ENCODE assay signal across 1 cellular context in genomic region chr21:42677339-42678117, GRCh38.
TF ChIP-seq lines count a peak whose summit lies in the region.

No MANE protein-coding gene starts in this region.

TF ChIP-seq in IMR-90, 13 proteins besides CTCF, POLR2A, EP300 and RAD21 (continued from another document):
- TF ChIP-seq CHD1 (IDR thresholded peaks at IDR 0.05; ENCODE audit: low read depth, low read length), result no peak
- TF ChIP-seq NFE2L2 (IDR thresholded peaks at IDR 0.05; ENCODE audit: low read depth, low read length), result no peak
- no peak for TF ChIP-seq SMC3 (IDR thresholded peaks at IDR 0.05; ENCODE audit: low read depth, low read length)
- no peak for TF ChIP-seq USF2 (IDR thresholded peaks at IDR 0.05; ENCODE audit: low read depth, low read length)
- no peak for TF ChIP-seq BHLHE40 (IDR thresholded peaks at IDR 0.05; ENCODE audit: low read depth, low read length)
- TF ChIP-seq FOS (IDR thresholded peaks at IDR 0.05; ENCODE audit: low read depth, low read length), result no peak
